ENCODE assay signal across 29 cellular contexts in genomic region chr3:57261929-57262328, GRCh38.
"Had no signal": no experiment of that assay in that cellular context is flagged by ENCODE, and none has a peak within 500 bp of the region (broad histone marks: within the 10 kb centered on the region; RNA-seq: fewer than 3 reads in every experiment).

No MANE protein-coding gene starts in this region.

- DNase-seq: naive thymus-derived CD8-positive, alpha-beta T cell; nephron progenitor cell; nucleus accumbens; pancreas; retina; right lobe of liver; sigmoid colon; small intestine; stimulated activated CD4-positive, alpha-beta T cell treated with anti-CD3 and anti-CD28 coated beads, Interleukin-15, amount 100 ng/mL, for 24 hours; stimulated activated CD4-positive, alpha-beta T cell treated with anti-CD3 and anti-CD28 coated beads, Interleukin-2, amount 100 ng/mL, for 24 hours; stimulated activated CD4-positive, alpha-beta T cell treated with anti-CD3 and anti-CD28 coated beads, Interleukin-2, amount 100 ng/mL, for 48 hours; stimulated activated CD4-positive, alpha-beta T cell treated with anti-CD3 and anti-CD28 coated beads, Interleukin-4, amount 100 ng/mL, for 24 hours; stimulated activated naive B cell treated with anti-CD40 and anti-IgM and Interleukin-4, amounts not matched to agents 10 μg/mL and 1 μg/mL and 100 μg/mL, for 72 hours; stimulated activated naive CD4-positive, alpha-beta T cell treated with Interleukin-2 at 50 U/mL for 16 hours; stomach; thyroid gland; trophoblast cell; upper lobe of left lung had no signal

- FAIRE-seq: pancreas, small intestine, urothelium cell line had no signal

- H3K4me1 Mint-ChIP-seq: nephron progenitor cell; neural crest cell; stimulated activated effector memory CD8-positive, alpha-beta T cell treated with anti-CD3 and anti-CD28 coated beads, Interleukin-12 subunit alpha, Interleukin-12 subunit beta, amount 100 ng/mL, for 72 hours; stimulated activated naive B cell treated with anti-CD40 and anti-IgM and Interleukin-4, amounts not matched to agents 10 μg/mL and 1 μg/mL and 100 μg/mL, for 72 hours had no signal

- H3K27ac Mint-ChIP-seq: natural killer cell treated with Interleukin-12 subunit alpha and Interleukin-12 subunit beta and Interleukin-15 and Interleukin-18, amount 100 ng/mL, for 72 hours; nephron progenitor cell; stimulated activated effector memory CD8-positive, alpha-beta T cell treated with anti-CD3 and anti-CD28 coated beads, Interleukin-12 subunit alpha, Interleukin-12 subunit beta, amount 100 ng/mL, for 72 hours; stimulated activated naive B cell treated with anti-CD40 and anti-IgM and Interleukin-4, amounts not matched to agents 10 μg/mL and 1 μg/mL and 100 μg/mL, for 72 hours; stimulated activated naive CD8-positive, alpha-beta T cell treated with anti-CD3 and anti-CD28 coated beads, Interleukin-15, Interleukin-2, amounts not matched to agents 100 ng/mL and 50 ng/mL, for 24 hours had no signal

- H3K27me3 Mint-ChIP-seq: naive thymus-derived CD8-positive, alpha-beta T cell; natural killer cell treated with Interleukin-12 subunit alpha and Interleukin-12 subunit beta and Interleukin-15 and Interleukin-18, amount 100 ng/mL, for 72 hours; stimulated activated naive B cell treated with anti-CD40 and anti-IgM and Interleukin-4, amounts not matched to agents 10 μg/mL and 1 μg/mL and 100 μg/mL, for 72 hours; stimulated activated naive CD8-positive, alpha-beta T cell treated with anti-CD3 and anti-CD28 coated beads, Interleukin-15, Interleukin-2, amounts not matched to agents 100 ng/mL and 50 ng/mL, for 24 hours had no signal

- H3K27ac ChIP-seq: neutrophil, pancreas, prostate gland, right atrium auricular region, right lobe of liver, sigmoid colon, stomach, thoracic aorta, thyroid gland, tibial nerve, upper lobe of left lung, vagina had no signal

- H3K9me3 ChIP-seq: neutrophil, pancreas, prostate gland, right atrium auricular region, right lobe of liver, sigmoid colon, thoracic aorta, thyroid gland, upper lobe of left lung, vagina had no signal

- H3K4me3 Mint-ChIP-seq: naive thymus-derived CD8-positive, alpha-beta T cell; natural killer cell treated with Interleukin-12 subunit alpha and Interleukin-12 subunit beta and Interleukin-15 and Interleukin-18, amount 100 ng/mL, for 72 hours; nephron progenitor cell; neural crest cell; stimulated activated effector memory CD8-positive, alpha-beta T cell treated with anti-CD3 and anti-CD28 coated beads, Interleukin-12 subunit alpha, Interleukin-12 subunit beta, amount 100 ng/mL, for 72 hours; stimulated activated naive B cell treated with anti-CD40 and anti-IgM and Interleukin-4, amounts not matched to agents 10 μg/mL and 1 μg/mL and 100 μg/mL, for 72 hours; stimulated activated naive CD8-positive, alpha-beta T cell treated with anti-CD3 and anti-CD28 coated beads, Interleukin-15, Interleukin-2, amounts not matched to agents 100 ng/mL and 50 ng/mL, for 24 hours had no signal

- H3K4me3 ChIP-seq: pancreas, prostate gland, right atrium auricular region, right lobe of liver, sigmoid colon, stomach, thoracic aorta, thyroid gland, tibial nerve, upper lobe of left lung, vagina had no signal

- H3K4me1 ChIP-seq: pancreas, prostate gland, right lobe of liver, sigmoid colon, stomach, thyroid gland, tibial nerve, upper lobe of left lung, vagina had no signal
